ENCODE assay signal across 10 cellular contexts in genomic region chr1:156627313-156627880, GRCh38. TPM values are rescaled to one million over a fixed set of nuclear protein-coding genes. Genes with fewer than 3 reads are reported as not detected.
DNase-seq lines count a peak whose midpoint lies in the region; ATAC-seq, FAIRE-seq and TF ChIP-seq lines count a peak whose summit lies in the region.
"Had no signal": no experiment of that assay in that cellular context is flagged by ENCODE, and none has a peak within 500 bp of the region (broad histone marks: within the 10 kb centered on the region; RNA-seq: fewer than 3 reads in every experiment).

No MANE protein-coding gene starts in this region.

- H3K9me3 Mint-ChIP-seq in activated CD4-positive, alpha-beta memory T cell treated with anti-CD3 and anti-CD28 coated beads, Interleukin-2, amount 10 ng/mL, durations not matched to agents 7 days and 5 days: no peaks in the 10 kb centered on the region
- H3K9me3 Mint-ChIP-seq: memory B cell had no signal

- H3K4me1 ChIP-seq in BLaER1 treated with 17β-estradiol and CSF1 and Interleukin-3, amounts not matched to agents 10 nM and 100 nM: peaks cover 13 to 34% (median 25%) of the 10 kb centered on the region in 10 experiments

- no peak for ATAC-seq in HG03521 (IDR thresholded peaks at IDR 0.05; ENCODE audit: unreplicated experiment)

- no peaks in the 10 kb centered on the region for H3K36me3 ChIP-seq in BLaER1 treated with 17β-estradiol and CSF1 and Interleukin-3, amounts not matched to agents 10 nM and 100 nM

- peaks cover 43 to 60% (median 49%) of the 10 kb centered on the region in 11 experiments for H3K27me3 ChIP-seq in BLaER1 treated with 17β-estradiol and CSF1 and Interleukin-3, amounts not matched to agents 10 nM and 100 nM

- POLR2A ChIA-PET in activated CD4-positive, alpha-beta memory T cell treated with anti-CD3 and anti-CD28 coated beads, Interleukin-2, amount 10 ng/mL, durations not matched to agents 7 days and 5 days (lab: Charles Lee): interaction anchor here (1.0 to 1.8 kb wide), 6 partner anchors 17 to 100 kb away, joined by 3 to 7 read pairs (median 4); partner anchors contain the start of gene METTL25B

- TF ChIP-seq CTCF in GM13976 (IDR thresholded peaks at IDR 0.05; ENCODE audit: borderline replicate concordance, control extremely low read depth, extremely low read depth, insufficient read depth, missing control alignments): peak; percentile 63

- H3K4me2 ChIP-seq in BLaER1 treated with 17β-estradiol and CSF1 and Interleukin-3, amounts not matched to agents 10 nM and 100 nM: peak overlapping the region in 6 of 11 experiments; percentile 13 to 64 (median 46); a peak in 10 of 22 replicates

- peaks cover 11% of the 10 kb centered on the region for H3K4me1 Mint-ChIP-seq in activated CD4-positive, alpha-beta memory T cell treated with anti-CD3 and anti-CD28 coated beads, Interleukin-2, amount 10 ng/mL, durations not matched to agents 7 days and 5 days

- H3K27me3 Mint-ChIP-seq in activated CD4-positive, alpha-beta memory T cell treated with anti-CD3 and anti-CD28 coated beads, Interleukin-2, amount 10 ng/mL, durations not matched to agents 7 days and 5 days: peaks cover 67% of the 10 kb centered on the region

- H3K4me3 Mint-ChIP-seq in activated CD4-positive, alpha-beta memory T cell treated with anti-CD3 and anti-CD28 coated beads, Interleukin-2, amount 10 ng/mL, durations not matched to agents 7 days and 5 days: no peak overlapping the region
- H3K4me3 Mint-ChIP-seq: memory B cell had no signal

- H3K4me3 ChIP-seq in BLaER1 treated with 17β-estradiol and CSF1 and Interleukin-3, amounts not matched to agents 10 nM and 100 nM: no peak overlapping the region
- H3K4me3 ChIP-seq: SK-N-MC had no signal

- H3K27ac ChIP-seq in BLaER1 treated with 17β-estradiol and CSF1 and Interleukin-3, amounts not matched to agents 10 nM and 100 nM: no peak overlapping the region
- H3K27ac ChIP-seq: SK-N-MC had no signal

- H4K20me1 ChIP-seq in BLaER1 treated with 17β-estradiol and CSF1 and Interleukin-3, amounts not matched to agents 10 nM and 100 nM: peaks cover 0 to 31% (median 17%) of the 10 kb centered on the region in 11 experiments; a peak in 14 of 22 replicates

- CTCF ChIA-PET in activated CD4-positive, alpha-beta memory T cell treated with anti-CD3 and anti-CD28 coated beads, Interleukin-2, amount 10 ng/mL, durations not matched to agents 7 days and 5 days (lab: Charles Lee): interaction anchor here (0.6 to 13.8 kb wide), 22 partner anchors 8 to 446 kb away, joined by 3 to 275 read pairs (median 7); partner anchors contain the start of genes BCAN, CRABP2, HAPLN2 and NAXE

- no peaks in the 10 kb centered on the region for H3K36me3 Mint-ChIP-seq in activated CD4-positive, alpha-beta memory T cell treated with anti-CD3 and anti-CD28 coated beads, Interleukin-2, amount 10 ng/mL, durations not matched to agents 7 days and 5 days (ENCODE audit: low read depth)
- H3K36me3 Mint-ChIP-seq: memory B cell had no signal

- in situ Hi-C loops in GM13976 (cut with MboI; ENCODE audit: low sequenced_read_pairs, unreplicated experiment): no loop called here

- no peaks in the 10 kb centered on the region for H3K9me3 ChIP-seq in BLaER1 treated with 17β-estradiol and CSF1 and Interleukin-3, amounts not matched to agents 10 nM and 100 nM (replicated peaks in 1 of 11)

- no peak overlapping the region for H3K27ac Mint-ChIP-seq in activated CD4-positive, alpha-beta memory T cell treated with anti-CD3 and anti-CD28 coated beads, Interleukin-2, amount 10 ng/mL, durations not matched to agents 7 days and 5 days
- H3K27ac Mint-ChIP-seq: memory B cell had no signal

- DNase-seq in GM13976 (ENCODE audit: low spot score) (no peak), NCI-H510A treated with DMSO at 0.1 percent for 48 hours (lab: John Stamatoyannopoulos, UW) (peak; percentile 77), islet precursor cell (peak; percentile 79), urothelium cell line (ENCODE audit: low spot score) (peak; percentile 65), occipital lobe (lab: John Stamatoyannopoulos, UW) (no peak)
- DNase-seq in activated CD4-positive, alpha-beta memory T cell treated with anti-CD3 and anti-CD28 coated beads, Interleukin-2, amount 10 ng/mL, durations not matched to agents 7 days and 5 days: peak; percentile 46

- no peak for FAIRE-seq in urothelium cell line (lab: Jason Lieb, UNC)

- no peak overlapping the region for H3K9ac ChIP-seq in BLaER1 treated with 17β-estradiol and CSF1 and Interleukin-3, amounts not matched to agents 10 nM and 100 nM

RNA-seq across cellular contexts. Expression of gene HAPLN2, which starts 8.2 kb away (rescaled TPM):
- not detected for total RNA-seq in activated CD4-positive, alpha-beta memory T cell treated with anti-CD3 and anti-CD28 coated beads, Interleukin-2, amount 10 ng/mL, durations not matched to agents 7 days and 5 days
- total RNA-seq in occipital lobe: not detected

RNA-seq across cellular contexts. Expression of gene BCAN, which starts 14.5 kb away (rescaled TPM):
- total RNA-seq in activated CD4-positive, alpha-beta memory T cell treated with anti-CD3 and anti-CD28 coated beads, Interleukin-2, amount 10 ng/mL, durations not matched to agents 7 days and 5 days: not detected
- total RNA-seq in occipital lobe: 95.8 TPM

RNA-seq across cellular contexts. Expression of gene GPATCH4, which starts 26.1 kb away (rescaled TPM):
- total RNA-seq in activated CD4-positive, alpha-beta memory T cell treated with anti-CD3 and anti-CD28 coated beads, Interleukin-2, amount 10 ng/mL, durations not matched to agents 7 days and 5 days: 10 to 100 TPM; 19.0 to 20.6 TPM
- total RNA-seq in occipital lobe: 10.3 TPM

RNA-seq across cellular contexts. Expression of gene NAXE, which starts 35.8 kb away (rescaled TPM):
- total RNA-seq in activated CD4-positive, alpha-beta memory T cell treated with anti-CD3 and anti-CD28 coated beads, Interleukin-2, amount 10 ng/mL, durations not matched to agents 7 days and 5 days: 10 to 100 TPM; 45.3 to 46.1 TPM
- total RNA-seq in occipital lobe: 26.5 TPM

RNA-seq across cellular contexts. Expression of gene TTC24, which starts 47.9 kb away (rescaled TPM):
- under 1 TPM in 1 of 2 experiments, not detected in 1; 0.38 TPM for total RNA-seq in activated CD4-positive, alpha-beta memory T cell treated with anti-CD3 and anti-CD28 coated beads, Interleukin-2, amount 10 ng/mL, durations not matched to agents 7 days and 5 days
- not detected for total RNA-seq in occipital lobe

Comparison
In these comparisons a context has a peak if more than half of its experiments do, and no peak if none do; other contexts are left out.
1. DNase-seq: peak in NCI-H510A treated with DMSO at 0.1 percent for 48 hours (single experiment), activated CD4-positive, alpha-beta memory T cell treated with anti-CD3 and anti-CD28 coated beads, Interleukin-2, amount 10 ng/mL, durations not matched to agents 7 days and 5 days (single experiment), islet precursor cell (single experiment) and urothelium cell line (single experiment); none in GM13976 (single experiment) and occipital lobe (single experiment).
2. RNA of gene BCAN, which starts 14.5 kb away (total RNA-seq): 95.8 TPM in occipital lobe (single experiment); not detected in activated CD4-positive, alpha-beta memory T cell treated with anti-CD3 and anti-CD28 coated beads, Interleukin-2, amount 10 ng/mL, durations not matched to agents 7 days and 5 days; every median in the first group is over 10 times any median in the second.